ENCODE assay signal across 17 cellular contexts in genomic region chr1:17409391-17409811, GRCh38. TPM values are rescaled to one million over a fixed set of nuclear protein-coding genes. Genes with fewer than 3 reads are reported as not detected.
"Had no signal": no experiment of that assay in that cellular context is flagged by ENCODE, and none has a peak within 500 bp of the region (broad histone marks: within the 10 kb centered on the region; RNA-seq: fewer than 3 reads in every experiment).

No MANE protein-coding gene starts in this region.

- H3K27ac ChIP-seq: tibial nerve, vagina had no signal

- H3K27ac Mint-ChIP-seq: activated CD8-positive, alpha-beta T cell treated with anti-CD3 and anti-CD28 coated beads, Interleukin-2, amount 10 ng/mL, durations not matched to agents 7 days and 5 days; activated T-helper 17 cell treated with anti-CD3 and anti-CD28 coated beads, Interleukin-2, amount 50 U/mL, for 72 hours; natural killer cell had no signal

- H3K4me1 Mint-ChIP-seq: activated T-helper 17 cell treated with anti-CD3 and anti-CD28 coated beads, Interleukin-2, amount 50 U/mL, for 72 hours had no signal

- H3K4me3 ChIP-seq: tibial nerve, vagina had no signal

- H3K9me3 Mint-ChIP-seq: activated T-helper 17 cell treated with anti-CD3 and anti-CD28 coated beads, Interleukin-2, amount 50 U/mL, for 72 hours; endodermal cell; natural killer cell had no signal

- H3K9me3 ChIP-seq: tibial nerve, vagina had no signal

- ATAC-seq: activated CD8-positive, alpha-beta T cell treated with anti-CD3 and anti-CD28 coated beads, Interleukin-2, amount 10 ng/mL, durations not matched to agents 7 days and 5 days; activated T-helper 17 cell treated with anti-CD3 and anti-CD28 coated beads, Interleukin-2, amount 50 U/mL, for 72 hours; natural killer cell had no signal

- H3K4me1 ChIP-seq: tibial nerve, vagina had no signal

- DNase-seq: activated CD4-positive, alpha-beta T cell treated with anti-CD3 and anti-CD28 coated beads for 4 hours; activated CD8-positive, alpha-beta memory T cell treated with anti-CD3 and anti-CD28 coated beads, Interleukin-2, amount 50 U/mL, for 48 hours; activated CD8-positive, alpha-beta T cell treated with anti-CD3 and anti-CD28 coated beads, Interleukin-2, amount 10 ng/mL, durations not matched to agents 7 days and 5 days; activated naive CD4-positive, alpha-beta T cell treated with anti-CD3 and anti-CD28 coated beads, Interleukin-2, amount 50 U/mL, for 16 hours; endodermal cell; natural killer cell; stimulated activated CD4-positive, alpha-beta T cell treated with anti-CD3 and anti-CD28 coated beads, Interleukin-15, amount 100 ng/mL, for 24 hours; stimulated activated CD4-positive, alpha-beta T cell treated with anti-CD3 and anti-CD28 coated beads, Interleukin-4, amount 100 ng/mL, for 24 hours had no signal

- H3K4me3 Mint-ChIP-seq: activated CD8-positive, alpha-beta T cell treated with anti-CD3 and anti-CD28 coated beads, Interleukin-2, amount 10 ng/mL, durations not matched to agents 7 days and 5 days; activated T-helper 17 cell treated with anti-CD3 and anti-CD28 coated beads, Interleukin-2, amount 50 U/mL, for 72 hours; endodermal cell; natural killer cell had no signal

- H3K27me3 ChIP-seq: tibial nerve, vagina had no signal

RNA-seq across cellular contexts. Expression of gene PADI6, which starts 37.4 kb away (rescaled TPM):
- total RNA-seq: activated CD8-positive, alpha-beta T cell treated with anti-CD3 and anti-CD28 coated beads, Interleukin-2, amount 10 ng/mL, durations not matched to agents 7 days and 5 days; activated T-helper 17 cell treated with anti-CD3 and anti-CD28 coated beads, Interleukin-2, amount 50 U/mL, for 72 hours; dermis microvascular lymphatic vessel endothelial cell; endodermal cell; mucosa of gallbladder; natural killer cell; omental fat pad; pulmonary artery endothelial cell; subcutaneous adipose tissue; tibial nerve; vagina had no signal
- polyA plus RNA-seq: esophagus had no signal
